8 cellular contexts compared by ENCODE assay signal in the genomic region with DNA sequence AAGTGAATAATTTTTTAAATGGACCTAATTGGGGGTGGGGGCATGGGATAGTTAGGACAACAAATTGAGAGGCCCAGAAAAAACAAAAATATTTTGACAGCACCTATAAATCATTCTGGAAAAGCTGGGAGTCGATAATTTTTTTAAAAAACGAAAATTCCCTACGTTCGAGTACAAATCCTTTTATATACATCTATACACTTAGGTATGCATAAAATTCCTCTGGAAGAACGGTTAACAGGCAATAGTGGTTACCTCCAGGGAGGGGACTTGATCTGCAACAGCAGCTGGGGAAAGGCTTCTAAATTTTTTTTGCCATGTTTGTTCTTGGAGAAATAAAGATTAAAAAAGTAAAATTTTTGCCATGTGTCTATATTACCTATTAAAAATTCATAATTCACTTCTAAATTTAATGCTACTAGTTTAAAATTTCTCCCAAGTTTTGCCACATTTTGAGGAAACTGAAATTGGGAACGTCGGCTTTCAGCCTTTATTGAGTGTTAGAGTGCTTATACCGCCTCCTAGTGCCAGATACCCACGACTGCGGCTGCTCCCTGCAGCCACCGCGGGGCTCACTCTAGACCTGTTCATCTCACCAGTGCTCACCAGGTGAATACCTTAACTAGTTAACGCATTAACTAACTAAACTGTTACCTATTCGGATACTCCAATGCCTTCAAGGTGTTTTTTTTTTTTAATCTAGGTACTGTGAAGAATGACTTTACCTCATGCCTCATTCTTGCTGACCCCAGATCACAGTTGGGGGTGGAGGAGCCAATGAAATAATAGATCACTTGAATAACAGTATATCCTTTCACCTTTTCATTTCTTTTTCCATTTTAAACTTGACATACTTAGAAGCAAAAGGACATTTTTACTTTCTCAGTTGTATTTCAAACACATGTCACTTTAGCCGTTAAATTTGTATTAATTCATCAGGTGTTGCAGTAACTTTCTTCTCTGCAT. TPM values are rescaled to one million over a fixed set of nuclear protein-coding genes. Genes with fewer than 3 reads are reported as not detected.
DNase-seq lines count a peak whose midpoint lies in the region; ATAC-seq and TF ChIP-seq lines count a peak whose summit lies in the region.

No MANE protein-coding gene starts in this region.

- no peaks in the 10 kb centered on the region for H3K36me3 Mint-ChIP-seq in HFFc6 (ENCODE audit: low read depth)

- peak; percentile 83 to 86 for TF ChIP-seq RAD21 in liver (IDR thresholded peaks at IDR 0.05)

- CTCF ChIA-PET in BJ (lab: Yijun Ruan, JAX), result no interaction called here

- H3K36me3 ChIP-seq in BJ (ENCODE audit: control insufficient read depth, insufficient read depth, low read length), result no peaks in the 10 kb centered on the region
- H3K36me3 ChIP-seq in liver (ENCODE audit: control insufficient read depth in 4 of 4, insufficient read depth in 3 of 4, low read depth in 1 of 4, low read length in 3 of 4), result no peaks in the 10 kb centered on the region

- H3K27me3 ChIP-seq in BJ (ENCODE audit: control insufficient read depth, insufficient read depth, low read length) (peaks cover 18% of the 10 kb centered on the region), liver (ENCODE audit: control insufficient read depth in 4 of 4, insufficient read depth in 4 of 4, low read length in 3 of 4) (no peaks in the 10 kb centered on the region)

- TF ChIP-seq CTCF in BJ (IDR thresholded peaks at IDR 0.05; ENCODE audit: insufficient read depth, low read depth, low read length) (peak; percentile 30; the same call in 1 of the 2 replicates), HFFc6 (IDR thresholded peaks at IDR 0.05) (peak; percentile 52), liver (IDR thresholded peaks at IDR 0.05; ENCODE audit: low read depth, low read length, missing input control) (peak; percentile 78)

- H3K27me3 Mint-ChIP-seq in HFFc6 (ENCODE audit: insufficient read depth), result peaks cover 27% of the 10 kb centered on the region

- H3K4me1 Mint-ChIP-seq in HFFc6 (ENCODE audit: low read depth), result peaks cover 14% of the 10 kb centered on the region

- no peaks in the 10 kb centered on the region for H3K9me3 Mint-ChIP-seq in HFFc6

- POLR2A ChIA-PET in BJ (lab: Charles Lee), result no interaction called here

- H3K9ac ChIP-seq in liver (ENCODE audit: low read depth in 1 of 2, low read length in 2 of 2), result peak overlapping the region; percentile 53 to 62

- ATAC-seq in HG03175 (IDR thresholded peaks at IDR 0.05; ENCODE audit: unreplicated experiment), result no peak

- no peak overlapping the region for H3K27ac Mint-ChIP-seq in HFFc6

- no peak overlapping the region for H3K4me3 Mint-ChIP-seq in HFFc6

- no peak for DNase-seq in BJ (ENCODE audit: low read depth)
- no peak for DNase-seq in HFFc6
- peak; percentile 40 for DNase-seq in activated T-cell treated with anti-CD3 and anti-CD28 coated beads, Interleukin-2, amount 50 U/mL, for 1 hour
- DNase-seq in NCI-H1417 treated with DMSO at 0.1 percent for 48 hours (lab: John Stamatoyannopoulos, UW), result no peak
- DNase-seq in NCI-H446 treated with DMSO at 0.1 percent for 48 hours (lab: John Stamatoyannopoulos, UW), result no peak
- no peak for DNase-seq in kidney glomerular epithelial cell (lab: John Stamatoyannopoulos, UW)

- H3K4me1 ChIP-seq in liver (ENCODE audit: control insufficient read depth in 4 of 4, insufficient read depth in 4 of 4, low read length in 3 of 4), result peaks cover 5 to 62% (median 45%) of the 10 kb centered on the region in 4 donors

- WGBS in liver, result 33% methylated on average over 15 of the region's 15 CpGs

- no peaks in the 10 kb centered on the region for H3K9me3 ChIP-seq in liver (ENCODE audit: control insufficient read depth in 4 of 4, low read length in 3 of 4)

- H3K4me3 ChIP-seq in BJ (ENCODE audit: low read depth, low read length) (no peak overlapping the region), liver (ENCODE audit: low read depth in 1 of 3, low read length in 3 of 3) (peak overlapping the region in 1 of 3 donors; percentile 16)

- H3K27ac ChIP-seq in liver (ENCODE audit: low read depth in 1 of 2, low read length in 2 of 2), result peak overlapping the region in 1 of 2 donors; percentile 59

TF ChIP-seq in liver, 16 proteins besides CTCF, POLR2A, EP300 and RAD21:
- TF ChIP-seq SP1 (IDR thresholded peaks at IDR 0.05), result no peak
- TF ChIP-seq GABPA (IDR thresholded peaks at IDR 0.05 in 1 of 2, conservative IDR thresholded peaks at IDR 0.05 in 1 of 2), result no peak
- TF ChIP-seq FOXA1 (IDR thresholded peaks at IDR 0.05), result no peak
- no peak for TF ChIP-seq HNF4G (IDR thresholded peaks at IDR 0.05)
- TF ChIP-seq, protein P1, sequence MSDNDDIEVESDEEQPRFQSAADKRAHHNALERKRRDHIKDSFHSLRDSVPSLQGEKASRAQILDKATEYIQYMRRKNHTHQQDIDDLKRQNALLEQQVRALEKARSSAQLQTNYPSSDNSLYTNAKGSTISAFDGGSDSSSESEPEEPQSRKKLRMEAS (IDR thresholded peaks at IDR 0.05), result no peak
- no peak for TF ChIP-seq FOXA2 (IDR thresholded peaks at IDR 0.05)

RNA-seq across cellular contexts. Expression of a gene that starts 1.8 kb away (rescaled TPM):
- polyA plus RNA-seq in BJ (2011; rRNA removed) (not detected in 2 replicates), liver (100 to 1,000 TPM in 1 of 2 donors, 10 to 100 TPM in 1; 88.3 to 197 TPM)
- polyA minus RNA-seq in BJ (2011; rRNA and poly(A)+ RNA removed), result not detected in 2 replicates
- not detected for total RNA-seq in HFFc6 (2021; fragmentation: NEBNext Ultra II Directional; extraction: Animal tissue kit (Norgen Biotek cat#: 25700))
- total RNA-seq in liver, result 100 to 1,000 TPM in 1 of 2 donors, 10 to 100 TPM in 1; 27.7 to 144 TPM

RNA-seq across cellular contexts. Expression of a gene that starts 40.2 kb away (rescaled TPM):
- 11.5 and 12.4 TPM in 2 replicates for polyA plus RNA-seq in BJ (2011; rRNA removed)
- 4.9 and 5.0 TPM in 2 replicates for polyA minus RNA-seq in BJ (2011; rRNA and poly(A)+ RNA removed)
- total RNA-seq in HFFc6 (2021; fragmentation: NEBNext Ultra II Directional; extraction: Animal tissue kit (Norgen Biotek cat#: 25700)), result 1 to 10 TPM in 3 of 6 experiments, under 1 TPM in 1, not detected in 2; 0.85 to 1.6 (median 1.1) TPM
- total RNA-seq in liver, result 100 to 1,000 TPM in 1 of 2 donors, 10 to 100 TPM in 1; 62.3 to 374 TPM
- 100 to 1,000 TPM; 216 to 326 TPM for polyA plus RNA-seq in liver

RNA-seq across cellular contexts. Expression of a gene that starts 40.3 kb away (rescaled TPM):
- 2.9 and 3.5 TPM in 2 replicates for polyA plus RNA-seq in BJ (2011; rRNA removed)
- 2.5 and 3.9 TPM in 2 replicates for polyA minus RNA-seq in BJ (2011; rRNA and poly(A)+ RNA removed)
- under 1 TPM in 5 of 6 experiments, not detected in 1; 0.18 to 0.58 (median 0.52) TPM for total RNA-seq in HFFc6 (2021; fragmentation: NEBNext Ultra II Directional; extraction: Animal tissue kit (Norgen Biotek cat#: 25700))
- 100 to 1,000 TPM in 1 of 2 donors, 10 to 100 TPM in 1; 28.9 to 130 TPM for total RNA-seq in liver
- 10 to 100 TPM; 39.4 to 57.6 TPM for polyA plus RNA-seq in liver

Comparison
In these comparisons a context has a peak if more than half of its experiments do, and no peak if none do; other contexts are left out.
1. RNA of a gene that starts 1.8 kb away (total RNA-seq): 27.7 to 144 TPM in liver; not detected in HFFc6; every median in the first group is over 10 times any median in the second.
2. RNA of a gene that starts 40.2 kb away (total RNA-seq): 62.3 to 374 TPM in liver; 0.85 to 1.6 TPM in HFFc6; every median in the first group is over 10 times any median in the second.
3. RNA of a gene that starts 40.3 kb away (total RNA-seq): 28.9 to 130 TPM in liver; 0.18 to 0.58 TPM in HFFc6; every median in the first group is over 10 times any median in the second.
4. Peak in every context shown above with its lines, with median percentiles within 50 percentile points of each other: CTCF ChIP-seq.